Comparison of ENCODE assay signal across 8 cellular contexts in genomic region chr22:29205598-29206371, GRCh38. TPM values are rescaled to one million over a fixed set of nuclear protein-coding genes. Genes with fewer than 3 reads are reported as not detected.
DNase-seq lines count a peak whose midpoint lies in the region; ATAC-seq, FAIRE-seq and TF ChIP-seq lines count a peak whose summit lies in the region.

Gene EMID1 (plus strand): TSS chr22:29205896. CDS start chr22:29206039, 143 bp downstream.

- DNase-seq in DMS53 (lab: John Stamatoyannopoulos, UW) (peak; percentile 59), DMS53 treated with DMSO at 0.1 percent for 48 hours (lab: John Stamatoyannopoulos, UW; ENCODE audit: unreplicated experiment) (no peak), HuH-7.5 (ENCODE audit: low spot score) (peak; percentile 84), astrocyte (ENCODE audit: low read depth) (no peak), iPS-NIHi7 (ENCODE audit: extremely low spot score) (peak; percentile 71), GOT3 (lab: John Stamatoyannopoulos, UW) (no peak)
- peak; percentile 22 for DNase-seq in stimulated activated CD4-positive, alpha-beta T cell treated with anti-CD3 and anti-CD28 coated beads, Interleukin-4, amount 100 ng/mL, for 1 hour

- H3K4me3 Mint-ChIP-seq in astrocyte (ENCODE audit: unreplicated experiment): peak within 1 kb of the TSS; percentile 76

- peak within 1 kb of the TSS; percentile 83 for H3K4me2 ChIP-seq in astrocyte (ENCODE audit: low read length)

- no peaks in the 10 kb centered on the region for H3K36me3 Mint-ChIP-seq in astrocyte (ENCODE audit: low read depth, unreplicated experiment)

- no peaks in the 10 kb centered on the region for H4K20me1 ChIP-seq in astrocyte (ENCODE audit: insufficient read depth, low read length)

- no peak for FAIRE-seq in astrocyte (lab: Jason Lieb, UNC)

- H3K4me1 Mint-ChIP-seq in astrocyte (ENCODE audit: low read depth, unreplicated experiment): no peaks in the 10 kb centered on the region

- ATAC-seq in GM19035 (IDR thresholded peaks at IDR 0.05; ENCODE audit: unreplicated experiment): no peak

- peak within 1 kb of the TSS; percentile 85 for H2AFZ ChIP-seq in astrocyte (ENCODE audit: low read depth, low read length)

- no peaks in the 10 kb centered on the region for H3K79me2 ChIP-seq in astrocyte (ENCODE audit: insufficient read depth, low read length)

- TF ChIP-seq CTCF in astrocyte (IDR thresholded peaks at IDR 0.05; ENCODE audit: insufficient read depth, low read depth, low read length): no peak

- H3K27me3 ChIP-seq in astrocyte (ENCODE audit: insufficient read depth, low read length): peaks cover 8% of the 10 kb centered on the region

- H3K36me3 ChIP-seq in astrocyte (ENCODE audit: insufficient read depth, low read length): no peaks in the 10 kb centered on the region

- H3K9ac ChIP-seq in astrocyte (ENCODE audit: low read length): peak within 1 kb of the TSS; percentile 54

- peaks cover 29% of the 10 kb centered on the region for H3K27me3 Mint-ChIP-seq in astrocyte (ENCODE audit: low read depth, unreplicated experiment)

- H3K4me3 ChIP-seq in astrocyte (ENCODE audit: insufficient read depth, low read depth, low read length): peak within 1 kb of the TSS; percentile 46

- no peaks in the 10 kb centered on the region for H3K9me3 Mint-ChIP-seq in astrocyte (ENCODE audit: unreplicated experiment)

- peaks cover 12% of the 10 kb centered on the region for H3K4me1 ChIP-seq in astrocyte (ENCODE audit: insufficient read depth, low read length)

- no peak within 1 kb of the TSS for H3K27ac ChIP-seq in astrocyte (ENCODE audit: low read depth, low read length)

- H3K27ac Mint-ChIP-seq in astrocyte (ENCODE audit: unreplicated experiment): no peak within 1 kb of the TSS

- no peaks in the 10 kb centered on the region for H3K9me3 ChIP-seq in astrocyte (ENCODE audit: insufficient read depth, low read depth, low read length)

RNA-seq across cellular contexts. Expression of gene EMID1, which starts in this region (rescaled TPM):
- total RNA-seq in astrocyte: 0.34 and 0.72 TPM in 2 replicates

Comparison
In these comparisons a context has a peak if more than half of its experiments do, and no peak if none do; other contexts are left out.
1. DNase-seq: peak in DMS53 (single experiment), HuH-7.5 (single experiment), iPS-NIHi7 (single experiment) and stimulated activated CD4-positive, alpha-beta T cell treated with anti-CD3 and anti-CD28 coated beads, Interleukin-4, amount 100 ng/mL, for 1 hour (single experiment); none in DMS53 treated with DMSO at 0.1 percent for 48 hours (single experiment), astrocyte (single experiment) and GOT3 (single experiment).